12 cellular contexts compared by ENCODE assay signal in the genomic region with DNA sequence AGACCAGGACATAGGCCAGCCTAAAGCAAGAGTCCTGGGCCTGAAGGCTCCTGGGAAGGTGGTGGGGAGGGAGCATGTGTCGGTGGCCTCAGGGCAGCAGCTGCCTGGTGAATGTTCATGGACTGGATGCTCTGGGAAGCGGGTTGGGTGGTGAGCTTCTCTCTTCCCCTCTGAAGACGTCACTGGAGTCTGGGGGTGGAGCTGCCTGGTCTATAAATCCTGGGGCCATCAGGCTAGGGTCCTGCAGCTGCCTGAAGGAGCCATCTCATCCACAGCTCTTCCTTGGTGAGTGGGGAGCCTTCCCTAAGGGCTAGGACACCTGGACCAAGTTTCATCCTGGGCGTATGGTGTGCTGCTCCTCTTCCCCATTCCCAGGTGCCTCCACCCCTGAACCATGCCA. TPM values are rescaled to one million over a fixed set of nuclear protein-coding genes. Genes with fewer than 3 reads are reported as not detected.
DNase-seq lines count a peak whose midpoint lies in the region; ATAC-seq and TF ChIP-seq lines count a peak whose summit lies in the region.
"Had no signal": no experiment of that assay in that cellular context is flagged by ENCODE, and none has a peak within 500 bp of the region (broad histone marks: within the 10 kb centered on the region; RNA-seq: fewer than 3 reads in every experiment).

Gene GNRH2 (plus strand): TSS at position 242 of the 400 bp plus-strand sequence. CDS start 793 bp downstream, outside the sequence.

- TF ChIP-seq POLR2A in adrenal gland (IDR thresholded peaks at IDR 0.05), result no peak

- peaks cover 21% of the 10 kb centered on the region for H3K4me1 Mint-ChIP-seq in activated naive CD4-positive, alpha-beta T cell treated with anti-CD3 and anti-CD28 coated beads for 36 hours (ENCODE audit: low read depth)

- no peaks in the 10 kb centered on the region for H3K9me3 Mint-ChIP-seq in activated naive CD4-positive, alpha-beta T cell treated with anti-CD3 and anti-CD28 coated beads, Interleukin-2, amount 50 U/mL, for 72 hours
- H3K9me3 Mint-ChIP-seq in activated naive CD4-positive, alpha-beta T cell treated with anti-CD3 and anti-CD28 coated beads for 36 hours, result no peaks in the 10 kb centered on the region

- H3K27me3 ChIP-seq in adrenal gland, result no peaks in the 10 kb centered on the region
- no peaks in the 10 kb centered on the region for H3K27me3 ChIP-seq in lower lobe of right lung (ENCODE audit: low read depth)
- H3K27me3 ChIP-seq in tibial artery, result no peaks in the 10 kb centered on the region
- H3K27me3 ChIP-seq in HAP-1 (ENCODE audit: low read depth), result no peaks in the 10 kb centered on the region

- H3K27ac Mint-ChIP-seq in activated naive CD4-positive, alpha-beta T cell treated with anti-CD3 and anti-CD28 coated beads, Interleukin-2, amount 50 U/mL, for 72 hours, result peak within 1 kb of the TSS; percentile 7 to 38
- no peak within 1 kb of the TSS for H3K27ac Mint-ChIP-seq in activated naive CD4-positive, alpha-beta T cell treated with anti-CD3 and anti-CD28 coated beads for 36 hours

- TF ChIP-seq CTCF in adrenal gland (IDR thresholded peaks at IDR 0.05), result no peak
- no peak for TF ChIP-seq CTCF in lower lobe of right lung (IDR thresholded peaks at IDR 0.05)
- no peak for TF ChIP-seq CTCF in tibial artery (IDR thresholded peaks at IDR 0.05)

- H3K9me3 ChIP-seq in adrenal gland (replicated peaks in 1 of 3) (no peaks in the 10 kb centered on the region), lower lobe of right lung (no peaks in the 10 kb centered on the region), tibial artery (no peaks in the 10 kb centered on the region), HAP-1 (no peaks in the 10 kb centered on the region)

- ATAC-seq in activated naive CD4-positive, alpha-beta T cell treated with anti-CD3 and anti-CD28 coated beads, Interleukin-2, amount 50 U/mL, for 72 hours, result no peak
- ATAC-seq in lower lobe of right lung (no peak), HG03432 (IDR thresholded peaks at IDR 0.05; ENCODE audit: unreplicated experiment) (no peak)

- H3K4me3 ChIP-seq in adrenal gland (no peak within 1 kb of the TSS), lower lobe of right lung (no peak within 1 kb of the TSS), tibial artery (no peak within 1 kb of the TSS), HAP-1 (no peak within 1 kb of the TSS)

- in situ Hi-C loops in HAP-1 (cut with MboI; ENCODE audit: low sequenced_read_pairs), result no loop called here

- H3K4me1 ChIP-seq in adrenal gland (replicated peaks in 1 of 2) (peaks cover 4 to 20% of the 10 kb centered on the region in 2 donors), lower lobe of right lung (peaks cover 21% of the 10 kb centered on the region), tibial artery (peaks cover 0 to 46% (median 33%) of the 10 kb centered on the region in 4 donors), HAP-1 (peaks cover 4% of the 10 kb centered on the region; the same call in 1 of the 2 replicates)

- no peaks in the 10 kb centered on the region for H3K27me3 Mint-ChIP-seq in activated naive CD4-positive, alpha-beta T cell treated with anti-CD3 and anti-CD28 coated beads for 36 hours (ENCODE audit: low read depth)

- intact Hi-C loops in activated naive CD4-positive, alpha-beta T cell treated with anti-CD3 and anti-CD28 coated beads for 36 hours (cut with micrococcal nuclease), result no loop called here
- intact Hi-C loops in adrenal gland (cut with DNase I), result no loop called here
- intact Hi-C loops in lower lobe of right lung (cut with DNase I), result no loop called here
- intact Hi-C loops in tibial artery (cut with DNase I; ENCODE audit: low total_unique reads), result no loop called here

- CTCF ChIA-PET in activated naive CD4-positive, alpha-beta T cell treated with anti-CD3 and anti-CD28 coated beads for 36 hours (lab: Charles Lee), result interaction anchor here (3.2 kb wide), 1 partner anchor 10 kb away, joined by 11 read pairs; no protein-coding TSS in a partner anchor

- H3K27ac ChIP-seq in adrenal gland (peak within 1 kb of the TSS in 3 of 5 donors; percentile 36 to 95 (median 71)), lower lobe of right lung (peak within 1 kb of the TSS; percentile 27), tibial artery (peak within 1 kb of the TSS; percentile 60 to 88)

- DNase-seq in activated naive CD4-positive, alpha-beta T cell treated with anti-CD3 and anti-CD28 coated beads, Interleukin-2, amount 50 U/mL, for 72 hours (ENCODE audit: low spot score in 2 of 2), result no peak
- DNase-seq in activated naive CD4-positive, alpha-beta T cell treated with anti-CD3 and anti-CD28 coated beads for 36 hours, result no peak
- DNase-seq in adrenal gland (no peak), lower lobe of right lung (no peak), tibial artery (no peak), NCI-H1930 (lab: John Stamatoyannopoulos, UW) (no peak), HAP-1 (ENCODE audit: low spot score in 2 of 2) (no peak)
- DNase-seq: NCI-H2227 treated with DMSO at 0.1 percent for 48 hours, trophoblast cell had no signal

- H3K36me3 Mint-ChIP-seq in activated naive CD4-positive, alpha-beta T cell treated with anti-CD3 and anti-CD28 coated beads, Interleukin-2, amount 50 U/mL, for 72 hours, result peaks cover 11 to 14% of the 10 kb centered on the region in 2 donors
- H3K36me3 Mint-ChIP-seq in activated naive CD4-positive, alpha-beta T cell treated with anti-CD3 and anti-CD28 coated beads for 36 hours (ENCODE audit: low read depth), result peaks cover 10% of the 10 kb centered on the region

- H3K36me3 ChIP-seq in adrenal gland (replicated peaks in 1 of 2), result peaks cover 0 to 30% of the 10 kb centered on the region in 2 donors
- peaks cover 33% of the 10 kb centered on the region for H3K36me3 ChIP-seq in lower lobe of right lung
- H3K36me3 ChIP-seq in tibial artery, result peaks cover 20 to 35% (median 28%) of the 10 kb centered on the region in 3 donors
- H3K36me3 ChIP-seq in HAP-1 (replicated peaks), result peaks cover 30% of the 10 kb centered on the region

- no peak within 1 kb of the TSS for H3K4me3 Mint-ChIP-seq in activated naive CD4-positive, alpha-beta T cell treated with anti-CD3 and anti-CD28 coated beads for 36 hours

- WGBS in adrenal gland, 4 donors, result 78 to 100% (median 86%) methylated on average over 4 of the region's 4 CpGs

RNA-seq across cellular contexts. Expression of gene GNRH2, which starts in this region (rescaled TPM):
- total RNA-seq in activated naive CD4-positive, alpha-beta T cell treated with anti-CD3 and anti-CD28 coated beads, Interleukin-2, amount 50 U/mL, for 72 hours, result 1 to 10 TPM in 1 of 2 donors, under 1 TPM in 1; 0.99 to 2.5 TPM
- total RNA-seq in activated naive CD4-positive, alpha-beta T cell treated with anti-CD3 and anti-CD28 coated beads for 36 hours, result not detected
- total RNA-seq in adrenal gland (under 1 TPM in 2 of 8 donors, not detected in 6; 0.34 to 0.65 TPM), lower lobe of right lung (not detected)
- 1 to 10 TPM in 2 of 3 donors, not detected in 1; 3.1 to 4.2 TPM for polyA plus RNA-seq in adrenal gland
- total RNA-seq: fibroblast of villous mesenchyme, kidney epithelial cell had no signal
